ENCODE assay signal across 9 cellular contexts in genomic region chr11:35006389-35007128, GRCh38.
DNase-seq lines count a peak whose midpoint lies in the region; ATAC-seq, FAIRE-seq and TF ChIP-seq lines count a peak whose summit lies in the region.
"Had no signal": no experiment of that assay in that cellular context is flagged by ENCODE, and none has a peak within 500 bp of the region (broad histone marks: within the 10 kb centered on the region; RNA-seq: fewer than 3 reads in every experiment).

No MANE protein-coding gene starts in this region.

- POLR2A ChIA-PET in PC-3 (lab: Charles Lee; ENCODE audit: unreplicated experiment), result no interaction called here

- H3K4me3 ChIP-seq in PC-3 (ENCODE audit: low read length) (no peak overlapping the region), pancreas (no peak overlapping the region), BE2C (ENCODE audit: low read depth, low read length) (no peak overlapping the region)

- peak overlapping the region; percentile 42; the same call in 1 of the 2 replicates for H3K4me2 ChIP-seq in PC-3 (ENCODE audit: low read length)
- H3K4me2 ChIP-seq: KMS-11 had no signal

- intact Hi-C loops in PC-3 (cut with micrococcal nuclease), result loop anchor here (10.0 kb wide), 1 partner anchor 228 kb away; no protein-coding TSS in a partner anchor
- intact Hi-C loops in pancreas (cut with DNase I), result loop anchor here in 2 of 3 donors (10.0 kb wide), 2 partner anchors 128 to 138 kb away; partner anchors contain the start of gene CD44 (in 1 of the 2)

- FAIRE-seq in pancreas (lab: Jason Lieb, UNC), result no peak

- ATAC-seq in GM18868 (IDR thresholded peaks at IDR 0.05; ENCODE audit: unreplicated experiment) (peak; percentile 88), HG02759 (IDR thresholded peaks at IDR 0.05; ENCODE audit: unreplicated experiment) (peak; percentile 90), PC-3 (no peak), pancreas (no peak)

- no peaks in the 10 kb centered on the region for H3K4me1 Mint-ChIP-seq in endothelial cell (ENCODE audit: unreplicated experiment)

- H3K27ac ChIP-seq in PC-3 (ENCODE audit: low read length) (peak overlapping the region; percentile 83), pancreas (peak overlapping the region; percentile 10 to 85 (median 59))
- H3K27ac ChIP-seq: KMS-11 had no signal

- H2AFZ ChIP-seq in PC-3 (ENCODE audit: low read length), result no peak overlapping the region

- CTCF ChIA-PET in PC-3 (lab: Charles Lee), result interaction anchor here (0.7 kb wide), 1 partner anchor 172 kb away, joined by 3 read pairs; no protein-coding TSS in a partner anchor

- H3K9me3 ChIP-seq in PC-3 (ENCODE audit: low read length) (no peaks in the 10 kb centered on the region), pancreas (no peaks in the 10 kb centered on the region), BE2C (no peaks in the 10 kb centered on the region)

- no peak overlapping the region for H3K27ac Mint-ChIP-seq in endothelial cell (ENCODE audit: unreplicated experiment)

- no peak for DNase-seq in PC-3
- DNase-seq in pancreas, result no peak
- no peak for DNase-seq in COLO829 (ENCODE audit: low spot score)
- no peak for DNase-seq in endothelial cell (ENCODE audit: low spot score)
- DNase-seq in BE2C, result no peak
- DNase-seq in amygdala (lab: John Stamatoyannopoulos, UW), result no peak

- H3K27me3 Mint-ChIP-seq in endothelial cell (ENCODE audit: unreplicated experiment), result no peaks in the 10 kb centered on the region

- H3K27me3 ChIP-seq in PC-3 (ENCODE audit: low read length) (no peaks in the 10 kb centered on the region), pancreas (no peaks in the 10 kb centered on the region), BE2C (no peaks in the 10 kb centered on the region)

- peaks cover 7% of the 10 kb centered on the region for H3F3A ChIP-seq in PC-3 (ENCODE audit: low read length, unreplicated experiment)

- no peaks in the 10 kb centered on the region for H3K9me3 Mint-ChIP-seq in endothelial cell (ENCODE audit: unreplicated experiment)

- no TSS peak for BruUV-seq in PC-3 (replicated peaks; lab: Mats Ljungman, UMichigan)

- no peaks in the 10 kb centered on the region for H3K79me2 ChIP-seq in PC-3 (ENCODE audit: low read length)

- H3K36me3 ChIP-seq in PC-3 (ENCODE audit: low read depth, low read length) (no peaks in the 10 kb centered on the region), pancreas (no peaks in the 10 kb centered on the region), BE2C (no peaks in the 10 kb centered on the region)

- no peaks in the 10 kb centered on the region for H4K20me1 ChIP-seq in PC-3 (ENCODE audit: low read length)

- H3K9ac ChIP-seq in PC-3 (ENCODE audit: low read length), result peak overlapping the region; percentile 44; the same call in 1 of the 2 replicates
- H3K9ac ChIP-seq: KMS-11 had no signal

- TF ChIP-seq CTCF in PC-3 (conservative IDR thresholded peaks at IDR 0.05; ENCODE audit: low read depth, low read length) (no peak), pancreas (IDR thresholded peaks at IDR 0.05) (no peak), endothelial cell (IDR thresholded peaks at IDR 0.05; ENCODE audit: unreplicated experiment) (no peak), BE2C (IDR thresholded peaks at IDR 0.05; ENCODE audit: low read depth, low read length) (no peak)

- 64 to 74% methylated on average over 8 of the region's 8 CpGs for WGBS in pancreas, 2 donors

- H3K9me2 ChIP-seq in PC-3 (replicated peaks; ENCODE audit: low read length), result no peaks in the 10 kb centered on the region

- H3K4me3 Mint-ChIP-seq in endothelial cell (ENCODE audit: unreplicated experiment), result no peak overlapping the region

- H3K36me3 Mint-ChIP-seq in endothelial cell (ENCODE audit: low read depth, unreplicated experiment), result no peaks in the 10 kb centered on the region

- H3K4me1 ChIP-seq in PC-3 (ENCODE audit: insufficient read depth, low read length) (peaks cover 73% of the 10 kb centered on the region), pancreas (peaks cover 40 to 56% (median 55%) of the 10 kb centered on the region in 3 donors), BE2C (no peaks in the 10 kb centered on the region)

Comparison
In these comparisons a context has a peak if more than half of its experiments do, and no peak if none do; other contexts are left out.
1. ATAC-seq: peak in GM18868 (single experiment) and HG02759 (single experiment); none in PC-3 (single experiment) and pancreas (0 of 4).